In genomic region chr16:70685061-70685937, GRCh38 we compare ENCODE assay signal across 8 cellular contexts. TPM values are rescaled to one million over a fixed set of nuclear protein-coding genes. Genes with fewer than 3 reads are reported as not detected.
DNase-seq lines count a peak whose midpoint lies in the region; ATAC-seq and TF ChIP-seq lines count a peak whose summit lies in the region.

No MANE protein-coding gene starts in this region.

- H3K27me3 ChIP-seq in BLaER1 = no peaks in the 10 kb centered on the region

- H3K4me3 ChIP-seq in BLaER1 (peak overlapping the region; percentile 92), coronary artery (peak overlapping the region; percentile 86)

- H3K27me3 Mint-ChIP-seq in mesothelial cell of epicardium (ENCODE audit: low read depth) = no peaks in the 10 kb centered on the region

- H3K27ac ChIP-seq in BLaER1 (peak overlapping the region; percentile 90), coronary artery (peak overlapping the region; percentile 86 to 100)

- TF ChIP-seq CTCF in coronary artery (IDR thresholded peaks at IDR 0.05) (no peak), mesothelial cell of epicardium (IDR thresholded peaks at IDR 0.05; ENCODE audit: unreplicated experiment) (no peak)

- H3K9ac ChIP-seq in BLaER1 = peak overlapping the region; percentile 92

- ATAC-seq in HG03045 (IDR thresholded peaks at IDR 0.05; ENCODE audit: unreplicated experiment) = no peak
- ATAC-seq in left lobe of liver = no peak
- no peak for ATAC-seq in GM18517 (IDR thresholded peaks at IDR 0.05; ENCODE audit: unreplicated experiment)

- H3K27ac Mint-ChIP-seq in mesothelial cell of epicardium = peak overlapping the region; percentile 61

- H3K36me3 Mint-ChIP-seq in mesothelial cell of epicardium = no peaks in the 10 kb centered on the region

- peak overlapping the region; percentile 98 for H3K4me2 ChIP-seq in BLaER1

- H3K9me3 ChIP-seq in BLaER1 = no peaks in the 10 kb centered on the region

- H4K20me1 ChIP-seq in BLaER1 = peaks cover 46% of the 10 kb centered on the region

- peaks cover 51% of the 10 kb centered on the region for H3K4me1 Mint-ChIP-seq in mesothelial cell of epicardium

- H3K9me3 Mint-ChIP-seq in mesothelial cell of epicardium = no peaks in the 10 kb centered on the region

- peak overlapping the region; percentile 81 for H3K4me3 Mint-ChIP-seq in mesothelial cell of epicardium

- H3K4me1 ChIP-seq in BLaER1 = peaks cover 88% of the 10 kb centered on the region

- DNase-seq in LoVo (ENCODE audit: low spot score) = peak; percentile 12
- no peak for DNase-seq in coronary artery (ENCODE audit: low spot score)
- DNase-seq in mesothelial cell of epicardium (ENCODE audit: low spot score in 2 of 2, unreplicated experiment in 2 of 2) = no peak
- DNase-seq in stimulated activated CD4-positive, alpha-beta T cell treated with anti-CD3 and anti-CD28 coated beads, Interleukin-2, amount 100 ng/mL, for 48 hours = no peak
- DNase-seq in left lobe of liver (ENCODE audit: low spot score) = no peak

- peaks cover 30% of the 10 kb centered on the region for H3K36me3 ChIP-seq in BLaER1

RNA-seq across cellular contexts. Expression of gene MTSS2, which starts 0.6 kb away (rescaled TPM):
- total RNA-seq in mesothelial cell of epicardium = 100 to 104 TPM (median 102 TPM) in 3 replicates
- 58.1 TPM for total RNA-seq in left lobe of liver

RNA-seq across cellular contexts. Expression of gene IL34, which starts 38.9 kb away (rescaled TPM):
- 1.3 to 2.1 TPM (median 1.4 TPM) in 3 replicates for total RNA-seq in mesothelial cell of epicardium
- total RNA-seq in left lobe of liver = 0.58 TPM
